7 cellular contexts compared by ENCODE assay signal in genomic region chr1:19717467-19717866, GRCh38. TPM values are rescaled to one million over a fixed set of nuclear protein-coding genes. Genes with fewer than 3 reads are reported as not detected.
"Had no signal": no experiment of that assay in that cellular context is flagged by ENCODE, and none has a peak within 500 bp of the region (broad histone marks: within the 10 kb centered on the region; RNA-seq: fewer than 3 reads in every experiment).

No MANE protein-coding gene starts in this region.

- H2AFZ ChIP-seq: GM23248 had no signal

- DNase-seq: GM23248, GOT3, H7, HCEC 1CT, IMR-90 had no signal

- H3K9ac ChIP-seq: GM23248 had no signal

- H3K27ac ChIP-seq: GM23248 had no signal

- H3K4me3 ChIP-seq: GM23248 had no signal

RNA-seq across cellular contexts. Expression of gene HTR6, which starts 52.8 kb away (rescaled TPM):
- total RNA-seq: GM23248, H4, HT-29, IMR-90 had no signal
